ENCODE assay signal across 25 cellular contexts in genomic region chr20:20820780-20821495, GRCh38.
DNase-seq lines count a peak whose midpoint lies in the region; ATAC-seq and TF ChIP-seq lines count a peak whose summit lies in the region.
"Had no signal": no experiment of that assay in that cellular context is flagged by ENCODE, and none has a peak within 500 bp of the region (broad histone marks: within the 10 kb centered on the region; RNA-seq: fewer than 3 reads in every experiment).

No MANE protein-coding gene starts in this region.

- TF ChIP-seq CTCF in neural progenitor cell (IDR thresholded peaks at IDR 0.05), result no peak

- peaks cover 25% of the 10 kb centered on the region for H3F3A ChIP-seq in neural progenitor cell (ENCODE audit: low read depth)

- no peaks in the 10 kb centered on the region for H3K36me3 Mint-ChIP-seq in neural progenitor cell
- H3K36me3 Mint-ChIP-seq: T-cell, type B pancreatic cell had no signal

- no peak overlapping the region for H3K4me3 Mint-ChIP-seq in neural progenitor cell
- H3K4me3 Mint-ChIP-seq: nephron progenitor cell, T-cell, type B pancreatic cell had no signal

- ATAC-seq in HG02840 (IDR thresholded peaks at IDR 0.05; ENCODE audit: low FRiP score, unreplicated experiment), result no peak
- ATAC-seq: esophagus mucosa, left colon, T-cell had no signal

- no peaks in the 10 kb centered on the region for H3K79me2 ChIP-seq in neural progenitor cell (ENCODE audit: low read depth)

- H3K9me3 ChIP-seq in SK-N-MC (ENCODE audit: low read depth, low read length), result no peaks in the 10 kb centered on the region
- no peaks in the 10 kb centered on the region for H3K9me3 ChIP-seq in neural progenitor cell (ENCODE audit: low read depth)
- H3K9me3 ChIP-seq: BE2C, psoas muscle, stomach had no signal

- H3K27ac ChIP-seq in SK-N-MC (no peak overlapping the region), neural progenitor cell (peak overlapping the region; percentile 41)
- H3K27ac ChIP-seq: cardiac muscle cell, HL-60, psoas muscle, stomach had no signal

- H3K9me3 Mint-ChIP-seq in neural progenitor cell, result peaks cover 2% of the 10 kb centered on the region
- H3K9me3 Mint-ChIP-seq: nephron progenitor cell, T-cell, type B pancreatic cell had no signal

- H3K4me3 ChIP-seq in SK-N-MC (peak overlapping the region; percentile 72), neural progenitor cell (no peak overlapping the region)
- H3K4me3 ChIP-seq: cardiac muscle cell, dorsolateral prefrontal cortex, psoas muscle, stomach had no signal

- H3K27ac Mint-ChIP-seq in neural progenitor cell, result peak overlapping the region; percentile 5
- H3K27ac Mint-ChIP-seq: nephron progenitor cell, T-cell, type B pancreatic cell had no signal

- H3K36me3 ChIP-seq in SK-N-MC (ENCODE audit: insufficient read depth, low read length), result no peaks in the 10 kb centered on the region
- no peaks in the 10 kb centered on the region for H3K36me3 ChIP-seq in neural progenitor cell
- H3K36me3 ChIP-seq: BE2C, cardiac muscle cell, stomach had no signal

- no peak overlapping the region for H3K9ac ChIP-seq in SK-N-MC (ENCODE audit: insufficient read length)
- no peak overlapping the region for H3K9ac ChIP-seq in neural progenitor cell

- H3K4me2 ChIP-seq in neural progenitor cell, result peak overlapping the region; percentile 45

- peak overlapping the region; percentile 94 for H2AFZ ChIP-seq in neural progenitor cell (replicated peaks)

- H3K4me1 ChIP-seq in neural progenitor cell, result peaks cover 25% of the 10 kb centered on the region
- H3K4me1 ChIP-seq: BE2C had no signal

- H3K27me3 Mint-ChIP-seq in neural progenitor cell (ENCODE audit: insufficient read depth, low read depth), result peaks cover 9% of the 10 kb centered on the region

- H3K4me1 Mint-ChIP-seq in neural progenitor cell, result peaks cover 27% of the 10 kb centered on the region

- H3K27me3 ChIP-seq in neural progenitor cell, result no peaks in the 10 kb centered on the region
- H3K27me3 ChIP-seq: cardiac muscle cell had no signal

- H4K20me1 ChIP-seq in neural progenitor cell (ENCODE audit: low read depth), result no peaks in the 10 kb centered on the region

- DNase-seq in EL (peak; percentile 25), M059J (ENCODE audit: low read depth) (peak; percentile 67), SK-N-MC (ENCODE audit: low read depth, low spot score) (peak; percentile 88), neural progenitor cell (ENCODE audit: low spot score) (peak; percentile 25), HCEC 1CT (no peak)
- no peak for DNase-seq in activated CD4-positive, CD25-positive, alpha-beta regulatory T cell (lab: John Stamatoyannopoulos, UW)
- DNase-seq: activated CD4-positive, alpha-beta T cell treated with anti-CD3 and anti-CD28 coated beads, Interleukin-2, amount 50 U/mL, for 48 hours; activated naive CD4-positive, alpha-beta T cell; activated T-cell treated with anti-CD3 and anti-CD28 coated beads for 4 hours; GOT3; KG1; left colon; NCI-H1694; psoas muscle; stimulated activated CD4-positive, alpha-beta T cell treated with anti-CD3 and anti-CD28 coated beads, Interleukin-4, amount 100 ng/mL, for 24 hours; T-cell had no signal

Comparison
In these comparisons a context has a peak if more than half of its experiments do, and no peak if none do; other contexts are left out.
1. DNase-seq: peak in EL (single experiment), M059J (single experiment), SK-N-MC (single experiment) and neural progenitor cell (single experiment); none in HCEC 1CT (single experiment) and activated CD4-positive, CD25-positive, alpha-beta regulatory T cell (0 of 4).